8 cellular contexts compared by ENCODE assay signal in genomic region chr3:152222327-152222726, GRCh38. TPM values are rescaled to one million over a fixed set of nuclear protein-coding genes. Genes with fewer than 3 reads are reported as not detected.
DNase-seq lines count a peak whose midpoint lies in the region; ATAC-seq and TF ChIP-seq lines count a peak whose summit lies in the region.

No MANE protein-coding gene starts in this region.

- DNase-seq in AG08396 (ENCODE audit: low spot score) (peak; percentile 44), adipocyte (ENCODE audit: low read depth) (peak; percentile 80), memory B cell (ENCODE audit: low spot score in 2 of 2) (no peak), erythroblast (lab: John Stamatoyannopoulos, UW) (no peak), NCI-H2227 treated with DMSO at 0.1 percent for 48 hours (lab: John Stamatoyannopoulos, UW) (no peak), adrenal gland (no peak)

- peak overlapping the region; percentile 52 for H3K9ac ChIP-seq in adipocyte (ENCODE audit: low read length)

- WGBS in adrenal gland, 4 donors: 22 to 38% (median 27%) methylated on average over 2 of the region's 2 CpGs

- H3K36me3 Mint-ChIP-seq in memory B cell: no peaks in the 10 kb centered on the region

- H3K4me1 Mint-ChIP-seq in memory B cell: peaks cover 31% of the 10 kb centered on the region

- H3K27me3 ChIP-seq in adipocyte (replicated peaks; ENCODE audit: control insufficient read depth, insufficient read depth, low read length): no peaks in the 10 kb centered on the region
- no peaks in the 10 kb centered on the region for H3K27me3 ChIP-seq in adrenal gland

- no peak overlapping the region for H3K4me3 Mint-ChIP-seq in memory B cell

- H3K9me3 Mint-ChIP-seq in memory B cell: no peaks in the 10 kb centered on the region

- H3K4me1 ChIP-seq in adipocyte (ENCODE audit: control insufficient read depth, insufficient read depth, low read length) (peaks cover 30% of the 10 kb centered on the region), adrenal gland (replicated peaks in 1 of 2) (peaks cover 0 to 7% of the 10 kb centered on the region in 2 donors)

- no peak for TF ChIP-seq POLR2A in erythroblast (IDR thresholded peaks at IDR 0.05; ENCODE audit: low read length)
- no peak for TF ChIP-seq POLR2A in adrenal gland (IDR thresholded peaks at IDR 0.05)

- no peaks in the 10 kb centered on the region for H3K27me3 Mint-ChIP-seq in memory B cell

- no peak for TF ChIP-seq CTCF in adrenal gland (IDR thresholded peaks at IDR 0.05)

- H3K9me3 ChIP-seq in adipocyte (ENCODE audit: control insufficient read depth, low read length): no peaks in the 10 kb centered on the region
- H3K9me3 ChIP-seq in adrenal gland (replicated peaks in 1 of 3): no peaks in the 10 kb centered on the region

- H3K27ac ChIP-seq in adrenal gland: peak overlapping the region in 1 of 5 donors; percentile 42

- H3K4me3 ChIP-seq in adipocyte (ENCODE audit: low read length) (peak overlapping the region; percentile 42), adrenal gland (no peak overlapping the region)

- intact Hi-C loops in adrenal gland (cut with DNase I): no loop called here

- H3K36me3 ChIP-seq in adipocyte (ENCODE audit: control insufficient read depth, insufficient read depth, low read length, severe bottlenecking) (no peaks in the 10 kb centered on the region), adrenal gland (replicated peaks in 1 of 2) (no peaks in the 10 kb centered on the region)

- ATAC-seq in GM21447 (IDR thresholded peaks at IDR 0.05; ENCODE audit: unreplicated experiment) (peak; percentile 46), memory B cell (ENCODE audit: low read depth) (no peak), HG02623 (IDR thresholded peaks at IDR 0.05; ENCODE audit: unreplicated experiment) (no peak)

- peak overlapping the region; percentile 65 for H3K27ac Mint-ChIP-seq in memory B cell

RNA-seq across cellular contexts. Expression of gene MBNL1, which starts 46.4 kb away (rescaled TPM):
- 100 to 1,000 TPM in 6 of 8 donors, 10 to 100 TPM in 2; 85.5 to 252 (median 149) TPM for total RNA-seq in adrenal gland
- 10 to 100 TPM; 30.6 to 63.8 (median 36.2) TPM for polyA plus RNA-seq in adrenal gland

Comparison
In these comparisons a context has a peak if more than half of its experiments do, and no peak if none do; other contexts are left out.
1. DNase-seq: peak in AG08396 (single experiment) and adipocyte (single experiment); none in memory B cell (0 of 2), erythroblast (0 of 2), NCI-H2227 treated with DMSO at 0.1 percent for 48 hours (single experiment) and adrenal gland (0 of 7).